18 cellular contexts compared by ENCODE assay signal in the genomic region with DNA sequence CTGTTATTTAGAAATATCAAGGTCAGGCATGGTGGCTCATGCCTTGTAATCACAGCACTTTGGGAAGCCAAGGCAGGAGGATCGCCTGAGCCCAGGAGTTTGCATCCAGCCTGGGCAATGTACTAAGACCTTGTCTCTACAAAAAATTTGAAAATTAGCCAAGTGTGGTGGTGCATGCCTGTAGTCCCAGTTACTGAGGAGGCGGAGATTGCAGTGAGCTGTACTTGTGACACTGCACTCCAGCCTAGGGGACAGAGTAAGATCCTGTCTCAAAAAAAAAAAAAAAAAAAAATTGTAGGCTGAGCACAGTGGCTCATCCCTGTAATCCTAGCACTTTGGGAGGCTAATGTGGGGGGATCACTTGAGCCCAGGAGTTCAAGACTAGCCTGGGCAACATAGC.
"Had no signal": no experiment of that assay in that cellular context is flagged by ENCODE, and none has a peak within 500 bp of the region (broad histone marks: within the 10 kb centered on the region; RNA-seq: fewer than 3 reads in every experiment).

No MANE protein-coding gene starts in this region.

- H3K4me3 Mint-ChIP-seq: neural crest cell had no signal

- H3K9me3 Mint-ChIP-seq: neural crest cell had no signal

- FAIRE-seq: bronchial epithelial cell, endothelial cell of umbilical vein, islet of Langerhans, pancreas had no signal

- DNase-seq: activated CD4-positive, alpha-beta T cell treated with anti-CD3 and anti-CD28 coated beads for 48 hours; activated CD8-positive, alpha-beta memory T cell treated with anti-CD3 and anti-CD28 coated beads for 24 hours; activated gamma-delta T cell; activated T-cell treated with anti-CD3 and anti-CD28 coated beads for 4 hours; foreskin keratinocyte; mesenchymal stem cell; pancreas; stimulated activated CD4-positive, alpha-beta T cell treated with anti-CD3 and anti-CD28 coated beads, Interleukin-15, amount 100 ng/mL, for 24 hours; stimulated activated CD4-positive, alpha-beta T cell treated with anti-CD3 and anti-CD28 coated beads, Interleukin-4, amount 100 ng/mL, for 24 hours; T1000; tibial artery; uterus; WERI-Rb-1 had no signal

- ATAC-seq: foreskin keratinocyte, left lobe of liver, pancreas had no signal

- H3K4me1 Mint-ChIP-seq: neural crest cell had no signal
